12 cellular contexts compared by ENCODE assay signal in the genomic region with DNA sequence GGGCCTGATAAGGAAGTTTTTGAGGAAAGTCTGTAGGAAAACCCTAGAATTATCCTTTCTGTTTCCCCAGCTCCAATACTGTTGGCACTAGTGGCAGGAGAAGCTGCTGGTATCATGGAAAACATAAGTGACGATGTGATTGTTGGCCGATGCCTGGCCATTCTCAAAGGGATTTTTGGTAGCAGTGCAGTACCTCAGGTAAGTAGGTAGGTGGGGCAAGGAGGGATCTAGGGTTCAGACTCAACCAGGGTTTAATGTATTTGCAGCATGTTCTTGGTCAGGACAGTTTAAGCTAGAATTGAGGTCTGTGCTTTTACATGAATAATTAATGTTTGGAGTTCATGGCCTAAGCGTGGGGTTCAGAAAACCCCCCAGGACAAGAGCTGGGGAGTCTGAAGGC.
DNase-seq lines count a peak whose midpoint lies in the region; ATAC-seq and TF ChIP-seq lines count a peak whose summit lies in the region.
"Had no signal": no experiment of that assay in that cellular context is flagged by ENCODE, and none has a peak within 500 bp of the region (broad histone marks: within the 10 kb centered on the region; RNA-seq: fewer than 3 reads in every experiment).

No MANE protein-coding gene starts in this region.

- no peak overlapping the region for H3K9ac ChIP-seq in KMS-11

- no peak overlapping the region for H3K4me2 ChIP-seq in KMS-11

- H3K9me3 Mint-ChIP-seq in memory B cell (no peaks in the 10 kb centered on the region), nephron progenitor cell (no peaks in the 10 kb centered on the region)
- H3K9me3 Mint-ChIP-seq: immature natural killer cell had no signal

- H3K36me3 ChIP-seq in KMS-11 (ENCODE audit: insufficient read depth): no peaks in the 10 kb centered on the region
- H3K36me3 ChIP-seq in brain microvascular endothelial cell (replicated peaks): peaks cover 84% of the 10 kb centered on the region

- H3K27ac Mint-ChIP-seq in memory B cell: no peak overlapping the region
- H3K27ac Mint-ChIP-seq in nephron progenitor cell: no peak overlapping the region
- H3K27ac Mint-ChIP-seq: activated CD8-positive, alpha-beta memory T cell treated with anti-CD3 and anti-CD28 coated beads, Interleukin-2, amount 10 ng/mL, durations not matched to agents 7 days and 5 days had no signal

- H3K27me3 Mint-ChIP-seq in memory B cell (no peaks in the 10 kb centered on the region), nephron progenitor cell (ENCODE audit: low read depth, poor library complexity) (peaks cover 1% of the 10 kb centered on the region)
- H3K27me3 Mint-ChIP-seq: activated CD8-positive, alpha-beta memory T cell treated with anti-CD3 and anti-CD28 coated beads, Interleukin-2, amount 10 ng/mL, durations not matched to agents 7 days and 5 days had no signal

- peak; percentile 29 for ATAC-seq in memory B cell (ENCODE audit: low read depth)
- ATAC-seq: activated CD8-positive, alpha-beta memory T cell treated with anti-CD3 and anti-CD28 coated beads, Interleukin-2, amount 10 ng/mL, durations not matched to agents 7 days and 5 days had no signal

- H3K4me3 ChIP-seq in KMS-11 (IDR thresholded peaks at IDR 0.05; ENCODE audit: insufficient read depth, low read depth, low read length) (no peak overlapping the region), brain microvascular endothelial cell (ENCODE audit: low read depth, low read length) (no peak overlapping the region)

- TF ChIP-seq CTCF in KMS-11 (conservative IDR thresholded peaks at IDR 0.05; ENCODE audit: low read depth, low read length): peak; percentile 39; the same call in 1 of the 2 replicates
- peak; percentile 50 for TF ChIP-seq CTCF in brain microvascular endothelial cell (IDR thresholded peaks at IDR 0.05; ENCODE audit: low read depth, low read length, missing control alignments)
- TF ChIP-seq CTCF in nephron progenitor cell (IDR thresholded peaks at IDR 0.05): no peak

- H3K4me1 Mint-ChIP-seq in memory B cell: no peaks in the 10 kb centered on the region
- no peaks in the 10 kb centered on the region for H3K4me1 Mint-ChIP-seq in nephron progenitor cell
- H3K4me1 Mint-ChIP-seq: activated CD8-positive, alpha-beta memory T cell treated with anti-CD3 and anti-CD28 coated beads, Interleukin-2, amount 10 ng/mL, durations not matched to agents 7 days and 5 days; immature natural killer cell had no signal

- no peak overlapping the region for H3K4me3 Mint-ChIP-seq in memory B cell
- no peak overlapping the region for H3K4me3 Mint-ChIP-seq in nephron progenitor cell
- H3K4me3 Mint-ChIP-seq: activated CD8-positive, alpha-beta memory T cell treated with anti-CD3 and anti-CD28 coated beads, Interleukin-2, amount 10 ng/mL, durations not matched to agents 7 days and 5 days; immature natural killer cell had no signal

- H3K36me3 Mint-ChIP-seq in memory B cell (peaks cover 43% of the 10 kb centered on the region), nephron progenitor cell (ENCODE audit: low read depth) (peaks cover 90% of the 10 kb centered on the region)

- no peaks in the 10 kb centered on the region for H3K79me2 ChIP-seq in KMS-11 (ENCODE audit: insufficient read depth, low read depth)

- H4K20me1 ChIP-seq in KMS-11 (ENCODE audit: insufficient read depth): no peaks in the 10 kb centered on the region

- no peak overlapping the region for H2AFZ ChIP-seq in KMS-11 (ENCODE audit: low read depth)

- H3K27me3 ChIP-seq in KMS-11 (ENCODE audit: insufficient read depth, low read depth) (no peaks in the 10 kb centered on the region), brain microvascular endothelial cell (replicated peaks) (no peaks in the 10 kb centered on the region)

- in situ Hi-C loops in brain microvascular endothelial cell (cut with HindIII; ENCODE audit: low pct_ligation_motif_present, low sequenced_read_pairs): loop anchor here (25.0 kb wide), 1 partner anchor 206 kb away; no protein-coding TSS in a partner anchor

- H3K27ac ChIP-seq in KMS-11: no peak overlapping the region
- H3K27ac ChIP-seq in brain microvascular endothelial cell: no peak overlapping the region

- H3K4me1 ChIP-seq in KMS-11 (ENCODE audit: low read depth, poor library complexity, severe bottlenecking): no peaks in the 10 kb centered on the region

- DNase-seq in ELR (ENCODE audit: low read depth) (peak; percentile 33), brain microvascular endothelial cell (no peak), memory B cell (ENCODE audit: low spot score in 2 of 2) (no peak), nephron progenitor cell (no peak), cortex of kidney (lab: John Stamatoyannopoulos, UW) (no peak), NCI-H446 (lab: John Stamatoyannopoulos, UW) (no peak)
- DNase-seq: activated CD8-positive, alpha-beta memory T cell treated with anti-CD3 and anti-CD28 coated beads, Interleukin-2, amount 10 ng/mL, durations not matched to agents 7 days and 5 days; Calu3; immature natural killer cell; NCI-H1436 treated with DMSO at 0.1 percent for 48 hours; stimulated activated CD4-positive, alpha-beta T cell treated with anti-CD3 and anti-CD28 coated beads, Interleukin-12 subunit alpha, Interleukin-12 subunit beta, amount 100 ng/mL, for 4 hours had no signal
